In genomic region chr12:2359725-2360629, GRCh38 we compare ENCODE assay signal across 15 cellular contexts.
DNase-seq lines count a peak whose midpoint lies in the region; ATAC-seq and TF ChIP-seq lines count a peak whose summit lies in the region.
"Had no signal": no experiment of that assay in that cellular context is flagged by ENCODE, and none has a peak within 500 bp of the region (broad histone marks: within the 10 kb centered on the region; RNA-seq: fewer than 3 reads in every experiment).

No MANE protein-coding gene starts in this region.

- BruUV-seq in IMR-90 (replicated peaks; lab: Mats Ljungman, UMichigan), result no TSS peak

- ATAC-seq in IMR-90 (ENCODE audit: low read depth), result no peak
- ATAC-seq in foreskin keratinocyte, result no peak
- ATAC-seq: activated CD8-positive, alpha-beta T cell treated with anti-CD3 and anti-CD28 coated beads, Interleukin-2, amount 10 ng/mL, durations not matched to agents 7 days and 5 days; esophagus mucosa had no signal

- no peak for TF ChIP-seq RAD21 in IMR-90 (IDR thresholded peaks at IDR 0.05; ENCODE audit: low read length)

- POLR2A ChIA-PET in IMR-90 (lab: Charles Lee; ENCODE audit: unreplicated experiment), result no interaction called here

- in situ Hi-C loops in IMR-90 (cut with MboI; ENCODE audit: low sequenced_read_pairs), result no loop called here

- no peak overlapping the region for H2AK9ac ChIP-seq in IMR-90 (replicated peaks; ENCODE audit: low read depth, low read length, poor library complexity)

- H3K4me2 ChIP-seq in IMR-90 (ENCODE audit: low read depth, low read length), result no peak overlapping the region

- no peak for TF ChIP-seq EP300 in suprapubic skin (IDR thresholded peaks at IDR 0.05)

- no peak overlapping the region for H3K23ac ChIP-seq in IMR-90 (ENCODE audit: low read depth, low read length)

- WGBS in IMR-90 (ENCODE audit: extremely low coverage in 2 of 2, insufficient read length in 1 of 2), 2 experiments, result 98% methylated on average over 5 of the region's 15 CpGs; no CpG with 5 or more reads in 1 of the 2 experiments
- 81% methylated on average over 11 of the region's 15 CpGs for WGBS in suprapubic skin

- no peak overlapping the region for H3K27ac ChIP-seq in IMR-90 (ENCODE audit: insufficient read depth, low read length)
- peak overlapping the region; percentile 2 to 44 for H3K27ac ChIP-seq in coronary artery
- no peak overlapping the region for H3K27ac ChIP-seq in suprapubic skin
- H3K27ac ChIP-seq in WERI-Rb-1, result no peak overlapping the region
- H3K27ac ChIP-seq in foreskin keratinocyte, result no peak overlapping the region
- H3K27ac ChIP-seq: lower lobe of right lung, ovary had no signal

- TF ChIP-seq CTCF in IMR-90 (conservative IDR thresholded peaks at IDR 0.05; ENCODE audit: low read depth, low read length) (no peak), coronary artery (IDR thresholded peaks at IDR 0.05) (no peak), suprapubic skin (IDR thresholded peaks at IDR 0.05) (no peak), WERI-Rb-1 (IDR thresholded peaks at IDR 0.05; ENCODE audit: low read depth, low read length) (no peak), foreskin keratinocyte (conservative IDR thresholded peaks at IDR 0.05) (no peak)

- TF ChIP-seq POLR2A in IMR-90 (IDR thresholded peaks at IDR 0.05; ENCODE audit: low read depth, low read length) (no peak), suprapubic skin (IDR thresholded peaks at IDR 0.05) (no peak)

- H3K4me1 ChIP-seq in IMR-90 (ENCODE audit: control insufficient read depth, insufficient read depth, low read length), result peaks cover 6% of the 10 kb centered on the region; the same call in 1 of the 2 replicates
- peaks cover 11% of the 10 kb centered on the region for H3K4me1 ChIP-seq in suprapubic skin
- no peaks in the 10 kb centered on the region for H3K4me1 ChIP-seq in foreskin keratinocyte

- H3K9me3 ChIP-seq in IMR-90 (ENCODE audit: control insufficient read depth, insufficient read depth, low read length), result no peaks in the 10 kb centered on the region
- H3K9me3 ChIP-seq in suprapubic skin, result no peaks in the 10 kb centered on the region
- no peaks in the 10 kb centered on the region for H3K9me3 ChIP-seq in WERI-Rb-1 (ENCODE audit: severe bottlenecking)
- H3K9me3 ChIP-seq: lower lobe of right lung, ovary, stomach had no signal

- dilution Hi-C loops in IMR-90 (cut with HindIII; ENCODE audit: low sequenced_read_pairs, unreplicated experiment), result no loop called here

- H3K9ac ChIP-seq in IMR-90 (ENCODE audit: low read depth, low read length), result no peak overlapping the region

- intact Hi-C loops in IMR-90 (cut with micrococcal nuclease), result no loop called here

- no peak overlapping the region for H3K4ac ChIP-seq in IMR-90 (ENCODE audit: low read depth, low read length)

- H2BK5ac ChIP-seq in IMR-90 (ENCODE audit: low read depth, low read length, poor library complexity, severe bottlenecking), result no peak overlapping the region

- no peaks in the 10 kb centered on the region for H3K27me3 ChIP-seq in IMR-90 (ENCODE audit: control insufficient read depth, insufficient read depth, low read length)
- H3K27me3 ChIP-seq in suprapubic skin, result no peaks in the 10 kb centered on the region
- no peaks in the 10 kb centered on the region for H3K27me3 ChIP-seq in WERI-Rb-1 (ENCODE audit: insufficient read depth, low read depth, severe bottlenecking)
- no peaks in the 10 kb centered on the region for H3K27me3 ChIP-seq in foreskin keratinocyte
- H3K27me3 ChIP-seq: ovary, stomach had no signal

- H3K56ac ChIP-seq in IMR-90 (ENCODE audit: extremely low read depth, insufficient read depth, low read length), result no peak overlapping the region

- no peak overlapping the region for H4K91ac ChIP-seq in IMR-90 (ENCODE audit: insufficient read depth, low read depth, low read length)

- no peaks in the 10 kb centered on the region for H4K20me1 ChIP-seq in IMR-90 (ENCODE audit: insufficient read depth, low read length)

- no peak overlapping the region for H3K18ac ChIP-seq in IMR-90 (ENCODE audit: low read depth, low read length)

- H2BK20ac ChIP-seq in IMR-90 (ENCODE audit: low read depth, low read length), result no peak overlapping the region

- H3K14ac ChIP-seq in IMR-90 (replicated peaks; ENCODE audit: low read depth, low read length), result no peak overlapping the region

- H4K5ac ChIP-seq in IMR-90 (ENCODE audit: low read depth, low read length), result no peak overlapping the region

- no peaks in the 10 kb centered on the region; a peak in 1 of 4 replicates for H3K79me1 ChIP-seq in IMR-90 (ENCODE audit: low read depth in 1 of 2, low read length in 2 of 2)

- no peak overlapping the region for H2BK15ac ChIP-seq in IMR-90 (ENCODE audit: low read depth, low read length)

- DNase-seq in IMR-90 (no peak), NOMO-1 treated with DMSO at 0.1 percent for 48 hours (lab: John Stamatoyannopoulos, UW; ENCODE audit: unreplicated experiment) (peak; percentile 56), coronary artery (ENCODE audit: low spot score) (peak; percentile 49), suprapubic skin (ENCODE audit: low spot score in 2 of 2) (peak; percentile 14 to 45), WERI-Rb-1 (no peak), foreskin keratinocyte (no peak), KG1 (lab: John Stamatoyannopoulos, UW) (no peak)
- DNase-seq: activated CD8-positive, alpha-beta T cell treated with anti-CD3 and anti-CD28 coated beads, Interleukin-2, amount 10 ng/mL, durations not matched to agents 7 days and 5 days; activated naive CD8-positive, alpha-beta T cell treated with anti-CD3 and anti-CD28 coated beads, Interleukin-2, amount 10 ng/mL, durations not matched to agents 7 days and 5 days; Calu3; lower lobe of right lung; NCI-H1436; ovary; stomach had no signal

- H3K4me3 ChIP-seq in IMR-90 (ENCODE audit: insufficient read depth, low read depth, low read length) (no peak overlapping the region), coronary artery (no peak overlapping the region), suprapubic skin (no peak overlapping the region), WERI-Rb-1 (ENCODE audit: low read depth, low read length) (no peak overlapping the region)
- H3K4me3 ChIP-seq: lower lobe of right lung, ovary, stomach had no signal

- no peaks in the 10 kb centered on the region for H3K36me3 ChIP-seq in IMR-90 (ENCODE audit: control insufficient read depth, insufficient read depth, low read length)
- no peaks in the 10 kb centered on the region for H3K36me3 ChIP-seq in suprapubic skin
- no peaks in the 10 kb centered on the region for H3K36me3 ChIP-seq in WERI-Rb-1
- H3K36me3 ChIP-seq: lower lobe of right lung, ovary, stomach had no signal

- H2AK5ac ChIP-seq in IMR-90 (ENCODE audit: low read depth, low read length), result 0 out of 2 replicates have a peak overlapping the region, but pooled peaks have one; percentile 8

- no peak overlapping the region; the same call in 1 of the 2 replicates for H2BK120ac ChIP-seq in IMR-90 (ENCODE audit: low read depth, low read length)

- CTCF ChIA-PET in IMR-90 (lab: Yijun Ruan, JAX), result interaction anchor here (0.6 to 1.3 kb wide), 4 partner anchors 15 to 323 kb away, joined by 4 to 8 read pairs (median 6); no protein-coding TSS in a partner anchor

- H4K8ac ChIP-seq in IMR-90 (ENCODE audit: low read depth in 2 of 2, low read length in 2 of 2), result no peak overlapping the region

- no peak overlapping the region for H2AFZ ChIP-seq in IMR-90 (replicated peaks; ENCODE audit: low read length, poor library complexity)

- H3K9me1 ChIP-seq in IMR-90 (ENCODE audit: insufficient read depth, low read length), result peaks cover 12% of the 10 kb centered on the region; the same call in 1 of the 2 replicates

TF ChIP-seq in IMR-90, 13 proteins besides CTCF, POLR2A, EP300 and RAD21:
- TF ChIP-seq RFX5 (IDR thresholded peaks at IDR 0.05; ENCODE audit: low read depth, low read length) (no peak), MXI1 (IDR thresholded peaks at IDR 0.05; ENCODE audit: borderline replicate concordance, low read depth, low read length) (no peak), RCOR1 (IDR thresholded peaks at IDR 0.05; ENCODE audit: insufficient replicate concordance, low read length) (no peak), USF2 (IDR thresholded peaks at IDR 0.05; ENCODE audit: low read depth, low read length) (no peak), ELK1 (IDR thresholded peaks at IDR 0.05; ENCODE audit: borderline replicate concordance, low read depth, low read length) (no peak), BHLHE40 (IDR thresholded peaks at IDR 0.05; ENCODE audit: low read depth, low read length) (no peak), MAZ (IDR thresholded peaks at IDR 0.05; ENCODE audit: borderline replicate concordance, low read depth, low read length) (no peak), MAFK (IDR thresholded peaks at IDR 0.05; ENCODE audit: low read depth, low read length) (no peak), CEBPB (IDR thresholded peaks at IDR 0.05; ENCODE audit: low read depth, low read length) (no peak), NFE2L2 (IDR thresholded peaks at IDR 0.05; ENCODE audit: low read depth, low read length) (no peak), SMC3 (IDR thresholded peaks at IDR 0.05; ENCODE audit: low read depth, low read length) (no peak), CHD1 (IDR thresholded peaks at IDR 0.05; ENCODE audit: low read depth, low read length) (no peak), FOS (IDR thresholded peaks at IDR 0.05; ENCODE audit: low read depth, low read length) (no peak)

Comparison
In these comparisons a context has a peak if more than half of its experiments do, and no peak if none do; other contexts are left out.
1. DNase-seq: peak in NOMO-1 treated with DMSO at 0.1 percent for 48 hours (single experiment), coronary artery (single experiment) and suprapubic skin (2 of 2); none in IMR-90 (single experiment), WERI-Rb-1 (single experiment), foreskin keratinocyte (0 of 2) and KG1 (single experiment).
2. H3K27ac ChIP-seq: peak in coronary artery (2 of 2); none in IMR-90 (single experiment), suprapubic skin (single experiment), WERI-Rb-1 (single experiment) and foreskin keratinocyte (single experiment).